Comparison of ENCODE assay signal across 2 cellular contexts in genomic region chr7:44561962-44562621, GRCh38.
TF ChIP-seq lines count a peak whose summit lies in the region.

No MANE protein-coding gene starts in this region.

TF ChIP-seq in GM12878, 131 proteins besides CTCF, POLR2A, EP300 and RAD21:
- no peak for TF ChIP-seq KLF5 (IDR thresholded peaks at IDR 0.05; ENCODE audit: partially characterized antibody)
- TF ChIP-seq POLR2AphosphoS2 (IDR thresholded peaks at IDR 0.05; ENCODE audit: low read depth, low read length): no peak
- TF ChIP-seq MXI1 (IDR thresholded peaks at IDR 0.05; ENCODE audit: low read depth, low read length): no peak
- TF ChIP-seq PAX8 (IDR thresholded peaks at IDR 0.05): no peak
- peak; percentile 26 for TF ChIP-seq BCL3 (IDR thresholded peaks at IDR 0.05; ENCODE audit: borderline replicate concordance, insufficient read depth, low read depth, low read length, poor library complexity, severe bottlenecking)
- no peak for TF ChIP-seq PRDM15 (CRISPR knock-in tag; IDR thresholded peaks at IDR 0.05)
- TF ChIP-seq BHLHE40 (IDR thresholded peaks at IDR 0.05; ENCODE audit: borderline replicate concordance in 1 of 2, low read depth in 2 of 2, low read length in 1 of 2): no peak

TF ChIP-seq in HepG2, 621 proteins besides CTCF, POLR2A, EP300 and RAD21 (continues in another document):
- TF ChIP-seq HMG20B (CRISPR knock-in tag; conservative IDR thresholded peaks at IDR 0.05): no peak
- TF ChIP-seq UBTF (CRISPR knock-in tag; IDR thresholded peaks at IDR 0.05): 0 out of 2 replicates have a peak, but pooled peaks have one; percentile 21
- TF ChIP-seq DMAP1 (CRISPR knock-in tag; IDR thresholded peaks at IDR 0.05): 0 out of 2 replicates have a peak, but pooled peaks have one; percentile 38
- no peak for TF ChIP-seq ZNF749 (CRISPR knock-in tag; IDR thresholded peaks at IDR 0.05; ENCODE audit: borderline replicate concordance)
- TF ChIP-seq RELA (CRISPR knock-in tag; IDR thresholded peaks at IDR 0.05): no peak
- no peak for TF ChIP-seq EEA1 (CRISPR knock-in tag; IDR thresholded peaks at IDR 0.05; ENCODE audit: borderline replicate concordance)
- TF ChIP-seq ELF4 (CRISPR knock-in tag; IDR thresholded peaks at IDR 0.05; ENCODE audit: borderline replicate concordance): no peak
- TF ChIP-seq RBM22 (optimal IDR thresholded peaks at IDR 0.05; ENCODE audit: low read length): peak; percentile 89
- TF ChIP-seq RXRB (CRISPR knock-in tag; IDR thresholded peaks at IDR 0.05; ENCODE audit: borderline replicate concordance): peak; percentile 76
- TF ChIP-seq SAP130 (CRISPR knock-in tag; IDR thresholded peaks at IDR 0.05; ENCODE audit: low read depth): peak; percentile 83
- peak; percentile 55 for TF ChIP-seq ZNF501 (CRISPR knock-in tag; IDR thresholded peaks at IDR 0.05)
- TF ChIP-seq ATF7-NPFF (CRISPR knock-in tag; IDR thresholded peaks at IDR 0.05; ENCODE audit: low read depth): 0 out of 2 replicates have a peak, but pooled peaks have one; percentile 20
- no peak for TF ChIP-seq NFKB2 (CRISPR knock-in tag; IDR thresholded peaks at IDR 0.05; ENCODE audit: borderline replicate concordance)
- TF ChIP-seq, protein P1, sequence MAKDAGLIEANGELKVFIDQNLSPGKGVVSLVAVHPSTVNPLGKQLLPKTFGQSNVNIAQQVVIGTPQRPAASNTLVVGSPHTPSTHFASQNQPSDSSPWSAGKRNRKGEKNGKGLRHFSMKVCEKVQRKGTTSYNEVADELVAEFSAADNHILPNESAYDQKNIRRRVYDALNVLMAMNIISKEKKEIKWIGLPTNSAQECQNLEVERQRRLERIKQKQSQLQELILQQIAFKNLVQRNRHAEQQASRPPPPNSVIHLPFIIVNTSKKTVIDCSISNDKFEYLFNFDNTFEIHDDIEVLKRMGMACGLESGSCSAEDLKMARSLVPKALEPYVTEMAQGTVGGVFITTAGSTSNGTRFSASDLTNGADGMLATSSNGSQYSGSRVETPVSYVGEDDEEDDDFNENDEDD (CRISPR knock-in tag; IDR thresholded peaks at IDR 0.05; ENCODE audit: borderline replicate concordance): no peak
- peak; percentile 46; the same call in 1 of the 2 replicates for TF ChIP-seq ZMYM4 (CRISPR knock-in tag; IDR thresholded peaks at IDR 0.05)
- peak; percentile 85 for TF ChIP-seq JUND (CRISPR knock-in tag; IDR thresholded peaks at IDR 0.05)
- peak in 1 of 2 experiments; percentile 22; a peak in 1 of 4 replicates for TF ChIP-seq HMGXB4 (CRISPR knock-in tag; IDR thresholded peaks at IDR 0.05; ENCODE audit: borderline replicate concordance in 1 of 2, low read depth in 1 of 2)
- TF ChIP-seq ATRX (CRISPR knock-in tag; IDR thresholded peaks at IDR 0.05; ENCODE audit: borderline replicate concordance): no peak
- no peak for TF ChIP-seq ZNF225 (CRISPR knock-in tag; IDR thresholded peaks at IDR 0.05)
- no peak; the same call in 1 of the 2 replicates for TF ChIP-seq MEF2D (CRISPR knock-in tag; IDR thresholded peaks at IDR 0.05)
- no peak for TF ChIP-seq STAT5B (CRISPR knock-in tag; IDR thresholded peaks at IDR 0.05)
- TF ChIP-seq GABPA (IDR thresholded peaks at IDR 0.05; ENCODE audit: low read depth, low read length): no peak
- TF ChIP-seq GABPA (CRISPR knock-in tag; IDR thresholded peaks at IDR 0.05; ENCODE audit: low read depth): peak; percentile 18; the same call in 1 of the 2 replicates
- 0 out of 2 replicates have a peak, but pooled peaks have one; percentile 14 for TF ChIP-seq STAG1 (CRISPR knock-in tag; IDR thresholded peaks at IDR 0.05)
- TF ChIP-seq, protein P2, sequence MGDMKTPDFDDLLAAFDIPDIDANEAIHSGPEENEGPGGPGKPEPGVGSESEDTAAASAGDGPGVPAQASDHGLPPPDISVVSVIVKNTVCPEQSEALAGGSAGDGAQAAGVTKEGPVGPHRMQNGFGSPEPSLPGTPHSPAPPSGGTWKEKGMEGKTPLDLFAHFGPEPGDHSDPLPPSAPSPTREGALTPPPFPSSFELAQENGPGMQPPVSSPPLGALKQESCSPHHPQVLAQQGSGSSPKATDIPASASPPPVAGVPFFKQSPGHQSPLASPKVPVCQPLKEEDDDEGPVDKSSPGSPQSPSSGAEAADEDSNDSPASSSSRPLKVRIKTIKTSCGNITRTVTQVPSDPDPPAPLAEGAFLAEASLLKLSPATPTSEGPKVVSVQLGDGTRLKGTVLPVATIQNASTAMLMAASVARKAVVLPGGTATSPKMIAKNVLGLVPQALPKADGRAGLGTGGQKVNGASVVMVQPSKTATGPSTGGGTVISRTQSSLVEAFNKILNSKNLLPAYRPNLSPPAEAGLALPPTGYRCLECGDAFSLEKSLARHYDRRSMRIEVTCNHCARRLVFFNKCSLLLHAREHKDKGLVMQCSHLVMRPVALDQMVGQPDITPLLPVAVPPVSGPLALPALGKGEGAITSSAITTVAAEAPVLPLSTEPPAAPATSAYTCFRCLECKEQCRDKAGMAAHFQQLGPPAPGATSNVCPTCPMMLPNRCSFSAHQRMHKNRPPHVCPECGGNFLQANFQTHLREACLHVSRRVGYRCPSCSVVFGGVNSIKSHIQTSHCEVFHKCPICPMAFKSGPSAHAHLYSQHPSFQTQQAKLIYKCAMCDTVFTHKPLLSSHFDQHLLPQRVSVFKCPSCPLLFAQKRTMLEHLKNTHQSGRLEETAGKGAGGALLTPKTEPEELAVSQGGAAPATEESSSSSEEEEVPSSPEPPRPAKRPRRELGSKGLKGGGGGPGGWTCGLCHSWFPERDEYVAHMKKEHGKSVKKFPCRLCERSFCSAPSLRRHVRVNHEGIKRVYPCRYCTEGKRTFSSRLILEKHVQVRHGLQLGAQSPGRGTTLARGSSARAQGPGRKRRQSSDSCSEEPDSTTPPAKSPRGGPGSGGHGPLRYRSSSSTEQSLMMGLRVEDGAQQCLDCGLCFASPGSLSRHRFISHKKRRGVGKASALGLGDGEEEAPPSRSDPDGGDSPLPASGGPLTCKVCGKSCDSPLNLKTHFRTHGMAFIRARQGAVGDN (CRISPR knock-in tag; IDR thresholded peaks at IDR 0.05): peak; percentile 37
- no peak for TF ChIP-seq CREB1 (IDR thresholded peaks at IDR 0.05)
- TF ChIP-seq CREB1 (CRISPR knock-in tag; IDR thresholded peaks at IDR 0.05): no peak
- TF ChIP-seq THRA (CRISPR knock-in tag; IDR thresholded peaks at IDR 0.05; ENCODE audit: borderline replicate concordance): no peak
- peak; percentile 26; the same call in 1 of the 2 replicates for TF ChIP-seq CEBPG (CRISPR knock-in tag; IDR thresholded peaks at IDR 0.05)
- TF ChIP-seq GATA4 (IDR thresholded peaks at IDR 0.05; ENCODE audit: borderline replicate concordance, low read depth): peak; percentile 18; the same call in 1 of the 2 replicates
- TF ChIP-seq RBAK (CRISPR knock-in tag; IDR thresholded peaks at IDR 0.05): no peak
- TF ChIP-seq, protein P3, sequence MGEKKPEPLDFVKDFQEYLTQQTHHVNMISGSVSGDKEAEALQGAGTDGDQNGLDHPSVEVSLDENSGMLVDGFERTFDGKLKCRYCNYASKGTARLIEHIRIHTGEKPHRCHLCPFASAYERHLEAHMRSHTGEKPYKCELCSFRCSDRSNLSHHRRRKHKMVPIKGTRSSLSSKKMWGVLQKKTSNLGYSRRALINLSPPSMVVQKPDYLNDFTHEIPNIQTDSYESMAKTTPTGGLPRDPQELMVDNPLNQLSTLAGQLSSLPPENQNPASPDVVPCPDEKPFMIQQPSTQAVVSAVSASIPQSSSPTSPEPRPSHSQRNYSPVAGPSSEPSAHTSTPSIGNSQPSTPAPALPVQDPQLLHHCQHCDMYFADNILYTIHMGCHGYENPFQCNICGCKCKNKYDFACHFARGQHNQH (CRISPR knock-in tag; IDR thresholded peaks at IDR 0.05): peak; percentile 49; the same call in 1 of the 2 replicates
- TF ChIP-seq ZNF629 (CRISPR knock-in tag; conservative IDR thresholded peaks at IDR 0.05): 0 out of 2 replicates have a peak, but pooled peaks have one; percentile 16
- TF ChIP-seq ZNF614 (CRISPR knock-in tag; IDR thresholded peaks at IDR 0.05; ENCODE audit: borderline replicate concordance): peak; percentile 41; the same call in 1 of the 2 replicates
- TF ChIP-seq XRCC5 (optimal IDR thresholded peaks at IDR 0.05; ENCODE audit: low read length): peak; percentile 44
- TF ChIP-seq RARA (CRISPR knock-in tag; IDR thresholded peaks at IDR 0.05): peak; percentile 72
- TF ChIP-seq SIX4 (CRISPR knock-in tag; IDR thresholded peaks at IDR 0.05): 0 out of 2 replicates have a peak, but pooled peaks have one; percentile 36
- peak; percentile 36; the same call in 1 of the 2 replicates for TF ChIP-seq ARID3A (IDR thresholded peaks at IDR 0.05; ENCODE audit: low read depth, low read length)
- TF ChIP-seq, protein P4, sequence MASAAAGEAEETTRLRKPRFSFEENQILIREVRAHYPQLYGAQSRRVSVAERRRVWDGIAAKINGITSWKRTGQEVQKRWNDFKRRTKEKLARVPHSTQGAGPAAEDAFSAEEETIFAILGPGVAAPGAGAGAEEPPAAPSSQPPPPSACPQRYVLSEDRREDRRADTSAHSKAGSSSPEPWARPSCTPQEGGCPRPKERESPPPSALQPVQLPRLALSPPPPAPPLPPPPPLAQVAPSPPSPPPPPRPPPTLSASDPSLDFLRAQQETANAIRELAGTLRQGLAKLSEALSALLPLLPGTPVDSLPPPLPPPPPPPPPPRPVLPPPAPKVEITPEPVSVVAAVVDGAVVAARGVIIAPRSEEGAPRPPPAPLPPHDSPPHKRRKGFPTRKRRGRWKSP (CRISPR knock-in tag; IDR thresholded peaks at IDR 0.05): peak; percentile 78
- peak; percentile 24; the same call in 1 of the 2 replicates for TF ChIP-seq ZFX (CRISPR knock-in tag; IDR thresholded peaks at IDR 0.05; ENCODE audit: low read depth)
- TF ChIP-seq, protein P5, sequence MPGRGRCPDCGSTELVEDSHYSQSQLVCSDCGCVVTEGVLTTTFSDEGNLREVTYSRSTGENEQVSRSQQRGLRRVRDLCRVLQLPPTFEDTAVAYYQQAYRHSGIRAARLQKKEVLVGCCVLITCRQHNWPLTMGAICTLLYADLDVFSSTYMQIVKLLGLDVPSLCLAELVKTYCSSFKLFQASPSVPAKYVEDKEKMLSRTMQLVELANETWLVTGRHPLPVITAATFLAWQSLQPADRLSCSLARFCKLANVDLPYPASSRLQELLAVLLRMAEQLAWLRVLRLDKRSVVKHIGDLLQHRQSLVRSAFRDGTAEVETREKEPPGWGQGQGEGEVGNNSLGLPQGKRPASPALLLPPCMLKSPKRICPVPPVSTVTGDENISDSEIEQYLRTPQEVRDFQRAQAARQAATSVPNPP (CRISPR knock-in tag; IDR thresholded peaks at IDR 0.05): 0 out of 2 replicates have a peak, but pooled peaks have one; percentile 69
- TF ChIP-seq KLF16 (CRISPR knock-in tag; IDR thresholded peaks at IDR 0.05): peak in 1 of 2 experiments; percentile 66; a peak in 2 of 4 replicates
